Comparison of ENCODE assay signal across 8 cellular contexts in genomic region chr10:75283150-75284096, GRCh38. TPM values are rescaled to one million over a fixed set of nuclear protein-coding genes. Genes with fewer than 3 reads are reported as not detected.
A peak's percentile ranks its signal among the peaks of the same experiment; 100 is the strongest.
DNase-seq lines count a peak whose midpoint lies in the region; ATAC-seq and TF ChIP-seq lines count a peak whose summit lies in the region.

No MANE protein-coding gene starts in this region.

- H3K27me3 ChIP-seq in osteoblast (ENCODE audit: insufficient read depth, low read length): peaks cover 42% of the 10 kb centered on the region

- ATAC-seq in HG02981 (IDR thresholded peaks at IDR 0.05; ENCODE audit: unreplicated experiment): no peak
- no peak for ATAC-seq in activated naive CD8-positive, alpha-beta T cell treated with anti-CD3 and anti-CD28 coated beads, Interleukin-2, amount 50 U/mL, for 24 hours

- peak overlapping the region; percentile 40 for H2AFZ ChIP-seq in osteoblast (ENCODE audit: low read length)

- no peaks in the 10 kb centered on the region for H3K79me2 ChIP-seq in osteoblast (ENCODE audit: insufficient read depth, low read length)

- H3K9me3 Mint-ChIP-seq in glutamatergic neuron (ENCODE audit: unreplicated experiment): peaks cover 5% of the 10 kb centered on the region
- no peaks in the 10 kb centered on the region for H3K9me3 Mint-ChIP-seq in activated naive CD8-positive, alpha-beta T cell treated with anti-CD3 and anti-CD28 coated beads, Interleukin-2, amount 50 U/mL, for 24 hours

- H3K4me3 Mint-ChIP-seq in glutamatergic neuron (ENCODE audit: unreplicated experiment): peak overlapping the region; percentile 71
- no peak overlapping the region for H3K4me3 Mint-ChIP-seq in activated naive CD8-positive, alpha-beta T cell treated with anti-CD3 and anti-CD28 coated beads, Interleukin-2, amount 50 U/mL, for 24 hours

- H3K27ac ChIP-seq in osteoblast (ENCODE audit: low read depth, low read length): no peak overlapping the region

- peak overlapping the region; percentile 54 for H3K4me2 ChIP-seq in osteoblast (ENCODE audit: insufficient read depth, low read length)

- H3K36me3 Mint-ChIP-seq in glutamatergic neuron (ENCODE audit: unreplicated experiment): peaks cover 9% of the 10 kb centered on the region
- no peaks in the 10 kb centered on the region for H3K36me3 Mint-ChIP-seq in activated naive CD8-positive, alpha-beta T cell treated with anti-CD3 and anti-CD28 coated beads, Interleukin-2, amount 50 U/mL, for 24 hours (ENCODE audit: low read depth)

- peak overlapping the region; percentile 18 for H3K4me3 ChIP-seq in osteoblast (ENCODE audit: insufficient read depth, low read length)

- peaks cover 20% of the 10 kb centered on the region for H3K4me1 Mint-ChIP-seq in glutamatergic neuron (ENCODE audit: low read depth, unreplicated experiment)
- no peaks in the 10 kb centered on the region for H3K4me1 Mint-ChIP-seq in activated naive CD8-positive, alpha-beta T cell treated with anti-CD3 and anti-CD28 coated beads, Interleukin-2, amount 50 U/mL, for 24 hours

- H3K27me3 Mint-ChIP-seq in glutamatergic neuron (ENCODE audit: unreplicated experiment): peaks cover 5% of the 10 kb centered on the region
- peaks cover 15% of the 10 kb centered on the region for H3K27me3 Mint-ChIP-seq in activated naive CD8-positive, alpha-beta T cell treated with anti-CD3 and anti-CD28 coated beads, Interleukin-2, amount 50 U/mL, for 24 hours

- H3K4me1 ChIP-seq in osteoblast (ENCODE audit: insufficient read depth, low read length): peaks cover 6% of the 10 kb centered on the region

- in situ Hi-C loops in G401 (cut with HindIII; ENCODE audit: low sequenced_read_pairs): no loop called here

- no peaks in the 10 kb centered on the region for H4K20me1 ChIP-seq in osteoblast (ENCODE audit: insufficient read depth, low read length)

- no peaks in the 10 kb centered on the region for H3K36me3 ChIP-seq in osteoblast (ENCODE audit: insufficient read depth, low read length)

- H3K27ac Mint-ChIP-seq in glutamatergic neuron (ENCODE audit: unreplicated experiment): peak overlapping the region; percentile 68
- no peak overlapping the region for H3K27ac Mint-ChIP-seq in activated naive CD8-positive, alpha-beta T cell treated with anti-CD3 and anti-CD28 coated beads, Interleukin-2, amount 50 U/mL, for 24 hours

- H3K9me3 ChIP-seq in osteoblast (ENCODE audit: low read depth, low read length): no peaks in the 10 kb centered on the region

- TF ChIP-seq CTCF in glutamatergic neuron (IDR thresholded peaks at IDR 0.05; ENCODE audit: partially characterized antibody, unreplicated experiment): no peak
- TF ChIP-seq CTCF in osteoblast (IDR thresholded peaks at IDR 0.05; ENCODE audit: extremely low read depth, low read depth, low read length): no peak

- DNase-seq in G401 (ENCODE audit: low spot score): peak; percentile 22
- DNase-seq in NCI-H82 treated with DMSO at 0.1 percent for 48 hours (lab: John Stamatoyannopoulos, UW; ENCODE audit: unreplicated experiment): peak; percentile 1
- no peak for DNase-seq in glutamatergic neuron
- no peak for DNase-seq in osteoblast (ENCODE audit: insufficient read length, low spot score, missing footprints)
- DNase-seq in NCI-H1092 (lab: John Stamatoyannopoulos, UW): no peak
- no peak for DNase-seq in activated naive CD8-positive, alpha-beta T cell treated with anti-CD3 and anti-CD28 coated beads, Interleukin-2, amount 50 U/mL, for 24 hours
- DNase-seq in stimulated activated CD4-positive, alpha-beta T cell treated with anti-CD3 and anti-CD28 coated beads, Interleukin-4, amount 100 ng/mL, for 4 hours: no peak

RNA-seq across cellular contexts. Expression of gene COMTD1, which starts 47.7 kb away (rescaled TPM):
- total RNA-seq in G401 (2014; rRNA removed; shearing (Covaris generic)): 33.8 and 49.2 TPM in 2 replicates
- total RNA-seq in glutamatergic neuron (ENCODE audit: unreplicated experiment) (14.2 TPM), osteoblast (8.5 and 13.4 TPM in 2 replicates)

Comparison
In these comparisons a context has a peak if more than half of its experiments do, and no peak if none do; other contexts are left out.
1. DNase-seq: peak in G401 (single experiment) and NCI-H82 treated with DMSO at 0.1 percent for 48 hours (single experiment); none in glutamatergic neuron (single experiment), osteoblast (single experiment), NCI-H1092 (single experiment), activated naive CD8-positive, alpha-beta T cell treated with anti-CD3 and anti-CD28 coated beads, Interleukin-2, amount 50 U/mL, for 24 hours (single experiment) and stimulated activated CD4-positive, alpha-beta T cell treated with anti-CD3 and anti-CD28 coated beads, Interleukin-4, amount 100 ng/mL, for 4 hours (0 of 2).